Comparison of ENCODE assay signal across 29 cellular contexts in genomic region chr19:48676487-48676886, GRCh38. TPM values are rescaled to one million over a fixed set of nuclear protein-coding genes. Genes with fewer than 3 reads are reported as not detected.
"Had no signal": no experiment of that assay in that cellular context is flagged by ENCODE, and none has a peak within 500 bp of the region (broad histone marks: within the 10 kb centered on the region; RNA-seq: fewer than 3 reads in every experiment).

No MANE protein-coding gene starts in this region.

- H3K27ac Mint-ChIP-seq: activated B cell treated with CpG ODN at 0.5 μM for 24 hours; activated CD8-positive, alpha-beta T cell treated with anti-CD3 and anti-CD28 coated beads for 36 hours; activated T-helper 17 cell treated with anti-CD3 and anti-CD28 coated beads, Interleukin-2, amount 50 U/mL, for 72 hours; endodermal cell; mesothelial cell of epicardium; natural killer cell; neural progenitor cell; stimulated activated memory B cell treated with anti-CD40 and anti-IgM and Interleukin-4, amounts not matched to agents 10 μg/mL and 1 μg/mL and 100 μg/mL, for 72 hours; T-cell; T-helper 2 cell treated with Interferon-gamma antibody and Interleukin-4, amounts not matched to agents 5 μg/mL and 100 μg/mL, for 36 hours had no signal

- H3K36me3 ChIP-seq: brain microvascular endothelial cell, esophagus muscularis mucosa, neural progenitor cell, right lobe of liver, tibial artery had no signal

- H3K27ac ChIP-seq: brain microvascular endothelial cell, esophagus muscularis mucosa, neural progenitor cell, right lobe of liver, tibial artery had no signal

- H2AFZ ChIP-seq: neural progenitor cell had no signal

- H3K9ac ChIP-seq: neural progenitor cell had no signal

- H3K9me3 Mint-ChIP-seq: activated B cell treated with CpG ODN at 0.5 μM for 24 hours; activated CD8-positive, alpha-beta T cell treated with anti-CD3 and anti-CD28 coated beads for 36 hours; activated T-cell treated with anti-CD3 and anti-CD28 coated beads, Interleukin-2, amount 50 U/mL, for 4 hours; activated T-helper 17 cell treated with anti-CD3 and anti-CD28 coated beads, Interleukin-2, amount 50 U/mL, for 72 hours; endodermal cell; mesothelial cell of epicardium; natural killer cell; neural progenitor cell; stimulated activated memory B cell treated with anti-CD40 and anti-IgM and Interleukin-4, amounts not matched to agents 10 μg/mL and 1 μg/mL and 100 μg/mL, for 72 hours; stimulated activated naive CD8-positive, alpha-beta T cell treated with anti-CD3 and anti-CD28 coated beads, Interleukin-15, amount 100 ng/mL, for 72 hours; T-cell; T-helper 2 cell treated with Interferon-gamma antibody and Interleukin-4, amounts not matched to agents 5 μg/mL and 100 μg/mL, for 36 hours had no signal

- H3K27me3 ChIP-seq: brain microvascular endothelial cell, esophagus muscularis mucosa, right lobe of liver, tibial artery had no signal

- DNase-seq: activated B cell treated with CpG ODN at 0.5 μM for 24 hours; activated CD4-positive, alpha-beta T cell treated with anti-CD3 and anti-CD28 coated beads, Interleukin-2, amount 50 U/mL, for 1 hour; activated CD8-positive, alpha-beta T cell treated with anti-CD3 and anti-CD28 coated beads for 36 hours; activated gamma-delta T cell treated with Interleukin-2 at 50 U/mL for 16 hours; activated naive CD4-positive, alpha-beta T cell treated with anti-CD3 and anti-CD28 coated beads, Interleukin-2, amount 50 U/mL, for 16 hours; activated T-cell treated with anti-CD3 and anti-CD28 coated beads, Interleukin-2, amount 50 U/mL, for 4 hours; amniotic stem cell; brain microvascular endothelial cell; caudate nucleus; endodermal cell; glutamatergic neuron; left cardiac atrium; natural killer cell; right lobe of liver; stimulated activated CD4-positive, alpha-beta T cell treated with anti-CD3 and anti-CD28 coated beads, Interleukin-4, amount 100 ng/mL, for 4 hours; stimulated activated CD8-positive, alpha-beta memory T cell treated with anti-CD3 and anti-CD28 coated beads, Interleukin-4, amount 100 ng/mL, for 48 hours; stimulated activated naive CD8-positive, alpha-beta T cell treated with anti-CD3 and anti-CD28 coated beads, Interleukin-15, amount 100 ng/mL, for 72 hours; T-cell; tibial artery had no signal

- ATAC-seq: activated CD8-positive, alpha-beta T cell treated with anti-CD3 and anti-CD28 coated beads for 36 hours; activated T-cell treated with anti-CD3 and anti-CD28 coated beads, Interleukin-2, amount 50 U/mL, for 4 hours; activated T-helper 17 cell treated with anti-CD3 and anti-CD28 coated beads, Interleukin-2, amount 50 U/mL, for 72 hours; left cardiac atrium; natural killer cell; right lobe of liver; stimulated activated memory B cell treated with anti-CD40 and anti-IgM and Interleukin-4, amounts not matched to agents 10 μg/mL and 1 μg/mL and 100 μg/mL, for 72 hours; stimulated activated naive CD8-positive, alpha-beta T cell treated with anti-CD3 and anti-CD28 coated beads, Interleukin-15, amount 100 ng/mL, for 72 hours; T-cell had no signal

- H3K4me2 ChIP-seq: neural progenitor cell had no signal

- H3K27me3 Mint-ChIP-seq: activated CD8-positive, alpha-beta T cell treated with anti-CD3 and anti-CD28 coated beads for 36 hours; activated T-helper 17 cell treated with anti-CD3 and anti-CD28 coated beads, Interleukin-2, amount 50 U/mL, for 72 hours; stimulated activated naive CD8-positive, alpha-beta T cell treated with anti-CD3 and anti-CD28 coated beads, Interleukin-15, amount 100 ng/mL, for 72 hours; T-cell had no signal

- H3K4me3 ChIP-seq: esophagus muscularis mucosa, neural progenitor cell, right lobe of liver, tibial artery had no signal

- H3K36me3 Mint-ChIP-seq: mesothelial cell of epicardium; natural killer cell; neural progenitor cell; stimulated activated memory B cell treated with anti-CD40 and anti-IgM and Interleukin-4, amounts not matched to agents 10 μg/mL and 1 μg/mL and 100 μg/mL, for 72 hours; T-cell had no signal

- H3K9me3 ChIP-seq: esophagus muscularis mucosa, right lobe of liver, tibial artery had no signal

- H3K4me3 Mint-ChIP-seq: activated B cell treated with CpG ODN at 0.5 μM for 24 hours; activated CD8-positive, alpha-beta T cell treated with anti-CD3 and anti-CD28 coated beads for 36 hours; activated T-cell treated with anti-CD3 and anti-CD28 coated beads, Interleukin-2, amount 50 U/mL, for 4 hours; activated T-helper 17 cell treated with anti-CD3 and anti-CD28 coated beads, Interleukin-2, amount 50 U/mL, for 72 hours; endodermal cell; mesothelial cell of epicardium; natural killer cell; neural progenitor cell; stimulated activated memory B cell treated with anti-CD40 and anti-IgM and Interleukin-4, amounts not matched to agents 10 μg/mL and 1 μg/mL and 100 μg/mL, for 72 hours; stimulated activated naive CD8-positive, alpha-beta T cell treated with anti-CD3 and anti-CD28 coated beads, Interleukin-15, amount 100 ng/mL, for 72 hours; T-cell; T-helper 2 cell treated with Interferon-gamma antibody and Interleukin-4, amounts not matched to agents 5 μg/mL and 100 μg/mL, for 36 hours had no signal

RNA-seq across cellular contexts. Expression of gene NTN5, which starts 3.7 kb away (rescaled TPM):
- total RNA-seq: frontal cortex had no signal

RNA-seq across cellular contexts. Expression of gene FUT2, which starts 19.3 kb away (rescaled TPM):
- total RNA-seq: activated B cell treated with CpG ODN at 0.5 μM for 24 hours; activated CD8-positive, alpha-beta T cell treated with anti-CD3 and anti-CD28 coated beads for 36 hours; activated T-helper 17 cell treated with anti-CD3 and anti-CD28 coated beads, Interleukin-2, amount 50 U/mL, for 72 hours; astrocyte; chondrocyte; esophagus muscularis mucosa; left cardiac atrium; natural killer cell; skeletal muscle tissue had no signal
